In genomic region chrX:50905334-50905733, GRCh38 we compare ENCODE assay signal across 10 cellular contexts. TPM values are rescaled to one million over a fixed set of nuclear protein-coding genes. Genes with fewer than 3 reads are reported as not detected.
DNase-seq lines count a peak whose midpoint lies in the region; ATAC-seq and TF ChIP-seq lines count a peak whose summit lies in the region.
"Had no signal": no experiment of that assay in that cellular context is flagged by ENCODE, and none has a peak within 500 bp of the region (broad histone marks: within the 10 kb centered on the region; RNA-seq: fewer than 3 reads in every experiment).

No MANE protein-coding gene starts in this region.

- H3K4me1 ChIP-seq in osteoblast (ENCODE audit: insufficient read depth, low read length), result no peaks in the 10 kb centered on the region
- H3K4me1 ChIP-seq in CD4-positive, alpha-beta memory T cell (ENCODE audit: insufficient read depth, low read length), result no peaks in the 10 kb centered on the region

- CTCF ChIA-PET in CD4-positive, alpha-beta memory T cell (lab: Charles Lee; ENCODE audit: partially characterized antibody), result interaction anchor here (0.7 kb wide), 1 partner anchor 250 kb away, joined by 3 read pairs; no protein-coding TSS in a partner anchor

- in situ Hi-C loops in brain microvascular endothelial cell (cut with HindIII; ENCODE audit: low pct_ligation_motif_present, low sequenced_read_pairs), result no loop called here

- ATAC-seq in HG02798 (IDR thresholded peaks at IDR 0.05; ENCODE audit: poor library complexity, unreplicated experiment), result no peak
- ATAC-seq in HG02678 (IDR thresholded peaks at IDR 0.05; ENCODE audit: unreplicated experiment), result no peak

- H3K79me2 ChIP-seq in osteoblast (ENCODE audit: insufficient read depth, low read length), result no peaks in the 10 kb centered on the region

- H3K36me3 Mint-ChIP-seq in activated CD4-positive, alpha-beta T cell treated with anti-CD3 and anti-CD28 coated beads, Interleukin-2, amount 10 ng/mL, durations not matched to agents 24 days and 14 days (ENCODE audit: low read depth), result no peaks in the 10 kb centered on the region
- no peaks in the 10 kb centered on the region for H3K36me3 Mint-ChIP-seq in CD4-positive, alpha-beta memory T cell

- H3K4me3 ChIP-seq in brain microvascular endothelial cell (ENCODE audit: low read depth, low read length) (no peak overlapping the region), osteoblast (ENCODE audit: insufficient read depth, low read length) (no peak overlapping the region)
- H3K4me3 ChIP-seq in CD4-positive, alpha-beta memory T cell (ENCODE audit: low read length in 2 of 2), result no peak overlapping the region

- no peaks in the 10 kb centered on the region for H3K4me1 Mint-ChIP-seq in activated CD4-positive, alpha-beta T cell treated with anti-CD3 and anti-CD28 coated beads, Interleukin-2, amount 10 ng/mL, durations not matched to agents 24 days and 14 days
- H3K4me1 Mint-ChIP-seq in CD4-positive, alpha-beta memory T cell, result no peaks in the 10 kb centered on the region

- no peak overlapping the region for H2AFZ ChIP-seq in osteoblast (ENCODE audit: low read length)

- no peaks in the 10 kb centered on the region for H4K20me1 ChIP-seq in osteoblast (ENCODE audit: insufficient read depth, low read length)

- peak; percentile 55 for DNase-seq in activated CD4-positive, alpha-beta T cell treated with anti-CD3 and anti-CD28 coated beads, Interleukin-2, amount 10 ng/mL, durations not matched to agents 24 days and 14 days
- DNase-seq in activated CD4-positive, alpha-beta T cell treated with anti-CD3 and anti-CD28 coated beads for 4 hours, result no peak
- no peak for DNase-seq in brain microvascular endothelial cell
- DNase-seq in osteoblast (ENCODE audit: insufficient read length, low spot score, missing footprints), result no peak
- DNase-seq in CD4-positive, alpha-beta memory T cell, result no peak

- H3K9me3 ChIP-seq in osteoblast (ENCODE audit: low read depth, low read length), result no peaks in the 10 kb centered on the region
- H3K9me3 ChIP-seq in CD4-positive, alpha-beta memory T cell (ENCODE audit: control insufficient read depth in 1 of 2, low read length in 2 of 2), result no peaks in the 10 kb centered on the region

- H3K27ac ChIP-seq in brain microvascular endothelial cell, result no peak overlapping the region
- H3K27ac ChIP-seq in osteoblast (ENCODE audit: low read depth, low read length), result no peak overlapping the region
- H3K27ac ChIP-seq in CD4-positive, alpha-beta memory T cell (ENCODE audit: low read depth, low read length), result no peak overlapping the region

- H3K27me3 ChIP-seq in brain microvascular endothelial cell (replicated peaks) (no peaks in the 10 kb centered on the region), osteoblast (ENCODE audit: insufficient read depth, low read length) (peaks cover 10% of the 10 kb centered on the region)
- H3K27me3 ChIP-seq in CD4-positive, alpha-beta memory T cell (ENCODE audit: insufficient read depth, low read length), result no peaks in the 10 kb centered on the region

- no peak overlapping the region for H3K27ac Mint-ChIP-seq in activated CD4-positive, alpha-beta T cell treated with anti-CD3 and anti-CD28 coated beads, Interleukin-2, amount 10 ng/mL, durations not matched to agents 24 days and 14 days
- H3K27ac Mint-ChIP-seq in CD4-positive, alpha-beta memory T cell, result no peak overlapping the region
- H3K27ac Mint-ChIP-seq: stimulated activated naive CD8-positive, alpha-beta T cell treated with anti-CD3 and anti-CD28 coated beads, Interleukin-15, Interleukin-2, amounts not matched to agents 100 ng/mL and 50 ng/mL, for 24 hours had no signal

- peak; percentile 32 for TF ChIP-seq CTCF in LNCAP (IDR thresholded peaks at IDR 0.05)
- TF ChIP-seq CTCF in brain microvascular endothelial cell (IDR thresholded peaks at IDR 0.05; ENCODE audit: low read depth, low read length, missing control alignments), result peak; percentile 45
- peak; percentile 27 for TF ChIP-seq CTCF in osteoblast (IDR thresholded peaks at IDR 0.05; ENCODE audit: extremely low read depth, low read depth, low read length)

- H3K4me3 Mint-ChIP-seq in activated CD4-positive, alpha-beta T cell treated with anti-CD3 and anti-CD28 coated beads, Interleukin-2, amount 10 ng/mL, durations not matched to agents 24 days and 14 days, result no peak overlapping the region
- H3K4me3 Mint-ChIP-seq in CD4-positive, alpha-beta memory T cell, result no peak overlapping the region
- H3K4me3 Mint-ChIP-seq: stimulated activated naive CD8-positive, alpha-beta T cell treated with anti-CD3 and anti-CD28 coated beads, Interleukin-15, Interleukin-2, amounts not matched to agents 100 ng/mL and 50 ng/mL, for 24 hours had no signal

- H3K9me3 Mint-ChIP-seq in activated CD4-positive, alpha-beta T cell treated with anti-CD3 and anti-CD28 coated beads, Interleukin-2, amount 10 ng/mL, durations not matched to agents 24 days and 14 days, result no peaks in the 10 kb centered on the region
- H3K9me3 Mint-ChIP-seq in CD4-positive, alpha-beta memory T cell, result peaks cover 0 to 2% (median 0%) of the 10 kb centered on the region in 8 donors
- H3K9me3 Mint-ChIP-seq: stimulated activated naive CD8-positive, alpha-beta T cell treated with anti-CD3 and anti-CD28 coated beads, Interleukin-15, Interleukin-2, amounts not matched to agents 100 ng/mL and 50 ng/mL, for 24 hours had no signal

- no peak overlapping the region for H3K4me2 ChIP-seq in osteoblast (ENCODE audit: insufficient read depth, low read length)

- no peaks in the 10 kb centered on the region for H3K27me3 Mint-ChIP-seq in activated CD4-positive, alpha-beta T cell treated with anti-CD3 and anti-CD28 coated beads, Interleukin-2, amount 10 ng/mL, durations not matched to agents 24 days and 14 days
- no peaks in the 10 kb centered on the region for H3K27me3 Mint-ChIP-seq in CD4-positive, alpha-beta memory T cell
- H3K27me3 Mint-ChIP-seq: stimulated activated naive CD8-positive, alpha-beta T cell treated with anti-CD3 and anti-CD28 coated beads, Interleukin-15, Interleukin-2, amounts not matched to agents 100 ng/mL and 50 ng/mL, for 24 hours had no signal

- POLR2A ChIA-PET in CD4-positive, alpha-beta memory T cell (lab: Charles Lee; ENCODE audit: partially characterized antibody), result no interaction called here

- H3K36me3 ChIP-seq in brain microvascular endothelial cell (replicated peaks), result no peaks in the 10 kb centered on the region
- H3K36me3 ChIP-seq in osteoblast (ENCODE audit: insufficient read depth, low read length), result no peaks in the 10 kb centered on the region
- H3K36me3 ChIP-seq in CD4-positive, alpha-beta memory T cell (ENCODE audit: insufficient read depth, low read length), result no peaks in the 10 kb centered on the region

- intact Hi-C loops in activated CD4-positive, alpha-beta T cell treated with anti-CD3 and anti-CD28 coated beads, Interleukin-2, amount 10 ng/mL, durations not matched to agents 24 days and 14 days (cut with micrococcal nuclease), result no loop called here
- intact Hi-C loops in CD4-positive, alpha-beta memory T cell (cut with micrococcal nuclease), result no loop called here

RNA-seq across cellular contexts. Expression of gene BMP15, which starts 5.2 kb away (rescaled TPM):
- total RNA-seq in activated CD4-positive, alpha-beta T cell treated with anti-CD3 and anti-CD28 coated beads, Interleukin-2, amount 10 ng/mL, durations not matched to agents 24 days and 14 days, result not detected in 2 replicates
- not detected in 2 replicates for total RNA-seq in osteoblast
- not detected for total RNA-seq in CD4-positive, alpha-beta memory T cell
- not detected for polyA plus RNA-seq in CD4-positive, alpha-beta memory T cell
- polyA plus RNA-seq: BJ had no signal
